ENCODE assay signal across 8 cellular contexts in the genomic region with DNA sequence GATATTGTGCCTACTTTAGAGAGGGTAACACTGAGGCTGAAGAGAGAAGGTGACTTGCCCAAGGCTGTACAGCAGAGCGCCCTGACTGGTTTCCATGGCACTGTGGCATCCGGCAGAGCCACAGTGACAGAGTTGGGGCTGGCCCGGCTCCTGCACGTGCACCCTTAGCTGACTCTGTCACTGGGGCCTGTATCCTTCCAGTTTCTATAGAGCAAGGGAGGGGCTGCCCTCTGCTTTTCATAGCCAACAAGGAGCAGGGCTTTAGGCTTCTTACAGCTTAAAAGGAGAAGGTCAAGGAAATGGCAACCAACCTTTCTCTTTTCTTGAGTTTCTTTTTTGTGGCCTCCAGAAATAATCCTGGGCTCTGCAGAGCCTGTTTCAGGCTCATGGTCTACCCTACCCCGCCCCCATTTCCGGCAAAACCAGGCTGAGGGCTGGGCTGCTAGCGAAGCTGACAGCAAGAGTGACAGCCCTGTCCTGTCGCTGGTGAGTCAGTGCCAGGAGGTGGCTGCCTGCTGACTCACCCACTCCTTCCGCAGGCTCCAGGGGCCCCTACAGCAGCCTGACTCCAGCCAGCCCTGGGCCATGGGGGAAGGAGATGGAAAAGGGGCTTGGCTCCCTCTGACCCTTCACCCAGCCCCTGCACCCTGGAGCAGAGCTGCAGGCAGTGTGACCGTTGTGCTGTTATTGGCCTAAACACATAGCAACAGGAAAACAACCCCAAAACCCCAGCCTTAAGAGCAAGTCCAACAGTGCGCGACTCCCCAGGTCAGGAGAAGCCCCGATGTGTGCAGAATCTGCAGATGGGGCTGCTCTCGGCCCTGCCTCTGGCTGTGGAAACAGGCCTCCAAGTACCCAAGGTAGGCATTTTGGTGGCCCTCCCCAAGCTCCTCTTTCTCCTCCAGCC. TPM values are rescaled to one million over a fixed set of nuclear protein-coding genes. Genes with fewer than 3 reads are reported as not detected.
A peak's percentile ranks its signal among the peaks of the same experiment; 100 is the strongest.
DNase-seq lines count a peak whose midpoint lies in the region; ATAC-seq and TF ChIP-seq lines count a peak whose summit lies in the region.

No MANE protein-coding gene starts in this region.

- ATAC-seq in GM18873 (IDR thresholded peaks at IDR 0.05; ENCODE audit: low FRiP score, unreplicated experiment) (peak; percentile 80), HG03095 (IDR thresholded peaks at IDR 0.05; ENCODE audit: unreplicated experiment) (peak; percentile 76)

- 24 to 37% methylated on average over 10 to 12 of the region's 14 CpGs for WGBS in esophagus squamous epithelium, 2 donors
- 29 to 47% (median 35%) methylated on average over 11 to 14 of the region's 14 CpGs for WGBS in stomach, 5 donors

- H3K4me3 Mint-ChIP-seq in nephron progenitor cell: no peak overlapping the region

- no peak overlapping the region for H2AFZ ChIP-seq in ACC112 (ENCODE audit: low read length, unreplicated experiment)

- no peak for TF ChIP-seq EP300 in stomach (IDR thresholded peaks at IDR 0.05)

- DNase-seq in OCI-M1 (lab: John Stamatoyannopoulos, UW) (peak; percentile 94), activated T-cell treated with anti-CD3 and anti-CD28 coated beads for 48 hours (ENCODE audit: low read depth) (peak; percentile 89), esophagus squamous epithelium (lab: John Stamatoyannopoulos, UW) (peak; percentile 72), nephron progenitor cell (peak; percentile 54), stomach (peak; percentile 89)

- H3K4me3 ChIP-seq in ACC112 (ENCODE audit: low read depth, low read length) (peak overlapping the region; percentile 18; the same call in 1 of the 2 replicates), esophagus squamous epithelium (peak overlapping the region in 1 of 4 donors; percentile 22), stomach (peak overlapping the region in 1 of 4 donors; percentile 7)

- H3K27ac Mint-ChIP-seq in nephron progenitor cell: peak overlapping the region; percentile 76

- no peaks in the 10 kb centered on the region for H3K9me3 ChIP-seq in esophagus squamous epithelium
- no peaks in the 10 kb centered on the region for H3K9me3 ChIP-seq in stomach

- H3K4me1 ChIP-seq in ACC112 (ENCODE audit: control insufficient read depth, insufficient read depth, low read length, unreplicated experiment) (peaks cover 48% of the 10 kb centered on the region), esophagus squamous epithelium (peaks cover 45 to 97% (median 77%) of the 10 kb centered on the region in 3 donors), stomach (peaks cover 58 to 100% (median 91%) of the 10 kb centered on the region in 4 donors)

- H3K9me3 Mint-ChIP-seq in nephron progenitor cell: no peaks in the 10 kb centered on the region

- H3K36me3 ChIP-seq in ACC112 (ENCODE audit: insufficient read depth, low read length) (no peaks in the 10 kb centered on the region), esophagus squamous epithelium (no peaks in the 10 kb centered on the region), stomach (no peaks in the 10 kb centered on the region)

- H3K27ac ChIP-seq in ACC112 (ENCODE audit: low read depth, low read length): peak overlapping the region; percentile 67
- peak overlapping the region; percentile 72 to 90 (median 76) for H3K27ac ChIP-seq in esophagus squamous epithelium
- peak overlapping the region; percentile 78 to 91 (median 81) for H3K27ac ChIP-seq in stomach

- TF ChIP-seq POLR2A in esophagus squamous epithelium (IDR thresholded peaks at IDR 0.05) (peak in 1 of 4 donors; percentile 36), stomach (IDR thresholded peaks at IDR 0.05) (no peak)

- H3K79me2 ChIP-seq in ACC112 (ENCODE audit: control insufficient read depth, insufficient read depth, low read length, unreplicated experiment): peaks cover 3% of the 10 kb centered on the region

- H3K27me3 Mint-ChIP-seq in nephron progenitor cell (ENCODE audit: low read depth, poor library complexity): no peaks in the 10 kb centered on the region

- TF ChIP-seq CTCF in esophagus squamous epithelium (IDR thresholded peaks at IDR 0.05) (no peak), nephron progenitor cell (IDR thresholded peaks at IDR 0.05) (no peak), stomach (IDR thresholded peaks at IDR 0.05) (no peak)

- H3K27me3 ChIP-seq in ACC112 (ENCODE audit: insufficient read depth, low read length) (no peaks in the 10 kb centered on the region), esophagus squamous epithelium (no peaks in the 10 kb centered on the region), stomach (no peaks in the 10 kb centered on the region)

- H3K4me1 Mint-ChIP-seq in nephron progenitor cell: peaks cover 48% of the 10 kb centered on the region

- no peaks in the 10 kb centered on the region for H3K36me3 Mint-ChIP-seq in nephron progenitor cell (ENCODE audit: low read depth)

- intact Hi-C loops in esophagus squamous epithelium (cut with DNase I) (no loop called here), stomach (cut with DNase I; ENCODE audit: low total_unique reads) (no loop called here)

RNA-seq across cellular contexts. Expression of a gene that starts 29.8 kb away (rescaled TPM):
- 10 to 100 TPM; 14.4 to 35.7 (median 17.0) TPM for total RNA-seq in esophagus squamous epithelium
- 10 to 100 TPM; 15.6 to 36.7 (median 28.0) TPM for total RNA-seq in stomach
- 1 to 10 TPM; 3.0 to 6.8 (median 4.9) TPM for polyA plus RNA-seq in stomach
